Comparison of ENCODE assay signal across 23 cellular contexts in the genomic region with DNA sequence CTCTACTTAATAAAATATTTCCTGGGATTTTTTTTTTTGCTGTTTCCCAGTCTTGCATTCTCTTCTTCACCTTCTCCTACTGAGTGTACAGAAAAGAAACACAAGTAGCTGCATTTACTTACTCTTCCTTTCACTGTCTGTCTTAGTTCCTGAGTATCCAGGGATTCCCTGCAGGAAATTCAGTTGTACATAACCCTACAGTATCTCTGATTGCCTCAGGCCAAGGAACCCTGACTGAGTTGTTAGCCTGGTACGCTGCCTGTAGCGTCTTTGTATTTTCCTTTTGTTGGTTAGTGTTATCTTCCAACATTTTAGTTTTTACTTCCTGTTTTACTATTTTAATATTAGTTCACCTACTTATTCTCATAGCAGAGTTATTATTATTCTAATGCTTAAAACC.
"Had no signal": no experiment of that assay in that cellular context is flagged by ENCODE, and none has a peak within 500 bp of the region (broad histone marks: within the 10 kb centered on the region; RNA-seq: fewer than 3 reads in every experiment).

No MANE protein-coding gene starts in this region.

- DNase-seq: IMR-90, Karpas-422, KG1, MV-4-11, NCI-H1048, NCI-H1105, NCI-H1417, NCI-H1436 treated with DMSO at 0.1 percent for 48 hours, NCI-H1694, NCI-H187 treated with DMSO at 0.1 percent for 48 hours, NCI-H2029 treated with DMSO at 0.1 percent for 48 hours, NCI-H2171 treated with DMSO at 0.1 percent for 48 hours, NCI-H524, NCI-H526 treated with DMSO at 0.1 percent for 48 hours, NCI-H774, PC-9, Peyer's patch, SHP77 treated with DMSO at 0.1 percent for 48 hours, SK-N-SH, SW 1271 had no signal

- H3K4me2 ChIP-seq: PC-9, SK-N-SH had no signal

- H3K36me3 ChIP-seq: Peyer's patch, SJSA1 had no signal

- H3K4me1 ChIP-seq: Peyer's patch, SJSA1 had no signal

- FAIRE-seq: HepG2 had no signal

- H2AFZ ChIP-seq: PC-9 had no signal

- H3K27me3 ChIP-seq: Peyer's patch, SJSA1 had no signal

- H3K9me3 ChIP-seq: Peyer's patch, SJSA1, SK-N-SH had no signal

- H3K27ac ChIP-seq: PC-9, Peyer's patch, SJSA1 had no signal

- H3K9ac ChIP-seq: SK-N-SH had no signal

- H3K9me2 ChIP-seq: SK-N-SH had no signal

- ATAC-seq: HepG2, Right ventricle myocardium inferior had no signal

- H3K4me3 ChIP-seq: PC-9, Peyer's patch, SJSA1 had no signal
